Comparison of ENCODE assay signal across 9 cellular contexts in genomic region chr20:25308671-25309394, GRCh38.
A peak's percentile ranks its signal among the peaks of the same experiment; 100 is the strongest.
DNase-seq lines count a peak whose midpoint lies in the region; ATAC-seq and TF ChIP-seq lines count a peak whose summit lies in the region.
"Had no signal": no experiment of that assay in that cellular context is flagged by ENCODE, and none has a peak within 500 bp of the region (broad histone marks: within the 10 kb centered on the region; RNA-seq: fewer than 3 reads in every experiment).

No MANE protein-coding gene starts in this region.

- H3K4me3 ChIP-seq in heart left ventricle (no peak overlapping the region), right lobe of liver (no peak overlapping the region), vagina (no peak overlapping the region)

- ATAC-seq in heart left ventricle (peak in 3 of 4 donors; percentile 1 to 8 (median 2)), right lobe of liver (no peak), HG03139 (IDR thresholded peaks at IDR 0.05; ENCODE audit: unreplicated experiment) (no peak), GM21723 (IDR thresholded peaks at IDR 0.05; ENCODE audit: unreplicated experiment) (no peak)
- ATAC-seq in activated CD4-positive, CD25-positive, alpha-beta regulatory T cell treated with anti-CD3 and anti-CD28 coated beads, Interleukin-2, amount 50 U/mL, for 24 hours, result no peak
- ATAC-seq: natural killer cell treated with Interleukin-12 subunit alpha and Interleukin-12 subunit beta and Interleukin-15 and Interleukin-18, amount 100 ng/mL, for 72 hours had no signal

- H3K4me1 ChIP-seq in heart left ventricle (peaks cover 0 to 34% (median 24%) of the 10 kb centered on the region in 12 donors), right lobe of liver (peaks cover 0 to 31% (median 11%) of the 10 kb centered on the region in 4 donors), vagina (peaks cover 27% of the 10 kb centered on the region)

- peaks cover 0 to 38% (median 11%) of the 10 kb centered on the region in 9 donors for H3K36me3 ChIP-seq in heart left ventricle
- peaks cover 0 to 3% (median 0%) of the 10 kb centered on the region in 4 donors for H3K36me3 ChIP-seq in right lobe of liver
- peaks cover 0 to 8% of the 10 kb centered on the region in 2 donors for H3K36me3 ChIP-seq in vagina

- 76 to 87% (median 86%) methylated on average over 9 to 17 of the region's 17 CpGs for WGBS in heart left ventricle, 4 donors
- no CpG with 5 or more reads among the region's 17 CpGs for WGBS in right lobe of liver (ENCODE audit: insufficient coverage, low coverage, low lambda C conversion rate, missing lambda C conversion rate)

- TF ChIP-seq POLR2A in heart left ventricle (IDR thresholded peaks at IDR 0.05) (no peak), right lobe of liver (IDR thresholded peaks at IDR 0.05) (no peak), vagina (IDR thresholded peaks at IDR 0.05) (no peak)

- intact Hi-C loops in heart left ventricle (cut with DNase I), result loop anchor here in 1 of 10 donors (5.0 kb wide), 1 partner anchor 83 kb away; the partner anchor contains the start of gene ABHD12
- intact Hi-C loops in cardiac septum (cut with DNase I), result no loop called here
- intact Hi-C loops in right lobe of liver (cut with DNase I), result loop anchor here in 1 of 2 donors (10.0 kb wide), 1 partner anchor 86 kb away; the partner anchor contains the start of gene ABHD12
- intact Hi-C loops in vagina (cut with DNase I), result no loop called here

- DNase-seq in heart left ventricle (peak in 1 of 5 donors; percentile 49), cardiac septum (ENCODE audit: low spot score) (no peak), amniotic epithelial cell (ENCODE audit: low read depth) (peak; percentile 86), right lobe of liver (peak in 2 of 3 donors; percentile 32 to 56), vagina (ENCODE audit: extremely low spot score in 2 of 2) (no peak)

- H3K9me3 ChIP-seq in heart left ventricle (no peaks in the 10 kb centered on the region), right lobe of liver (no peaks in the 10 kb centered on the region), vagina (no peaks in the 10 kb centered on the region)

- H3K27me3 ChIP-seq in heart left ventricle (no peaks in the 10 kb centered on the region), right lobe of liver (no peaks in the 10 kb centered on the region), vagina (no peaks in the 10 kb centered on the region)

- TF ChIP-seq CTCF in heart left ventricle (IDR thresholded peaks at IDR 0.05), result no peak
- TF ChIP-seq CTCF in right lobe of liver (IDR thresholded peaks at IDR 0.05), result no peak
- TF ChIP-seq CTCF in vagina (IDR thresholded peaks at IDR 0.05), result no peak

- H3K27ac ChIP-seq in heart left ventricle (peak overlapping the region in 5 of 12 donors; percentile 22 to 89 (median 66)), right lobe of liver (no peak overlapping the region), vagina (peak overlapping the region; percentile 77)

Comparison
In these comparisons a context has a peak if more than half of its experiments do, and no peak if none do; other contexts are left out.
1. ATAC-seq: peak in heart left ventricle (3 of 4); none in right lobe of liver (0 of 4), activated CD4-positive, CD25-positive, alpha-beta regulatory T cell treated with anti-CD3 and anti-CD28 coated beads, Interleukin-2, amount 50 U/mL, for 24 hours (0 of 2), HG03139 (single experiment) and GM21723 (single experiment).
2. DNase-seq: peak in amniotic epithelial cell (single experiment) and right lobe of liver (2 of 3); none in cardiac septum (single experiment) and vagina (0 of 2).